34 cellular contexts compared by ENCODE assay signal in genomic region chr1:185353124-185353523, GRCh38.
"Had no signal": no experiment of that assay in that cellular context is flagged by ENCODE, and none has a peak within 500 bp of the region (broad histone marks: within the 10 kb centered on the region; RNA-seq: fewer than 3 reads in every experiment).

No MANE protein-coding gene starts in this region.

- H3K27ac ChIP-seq: adrenal gland, body of pancreas, cardiac muscle cell, esophagus muscularis mucosa, foreskin keratinocyte, heart left ventricle, left ventricle myocardium inferior, right lobe of liver, skin epidermis, thoracic aorta, uterus had no signal

- H3K27me3 Mint-ChIP-seq: activated CD4-positive, alpha-beta T cell treated with anti-CD3 and anti-CD28 coated beads for 36 hours; activated naive CD8-positive, alpha-beta T cell treated with anti-CD3 and anti-CD28 coated beads for 36 hours; naive B cell; stimulated activated naive CD8-positive, alpha-beta T cell treated with anti-CD3 and anti-CD28 coated beads, Interleukin-15, Interleukin-2, amounts not matched to agents 100 ng/mL and 50 ng/mL, for 24 hours; type B pancreatic cell had no signal

- H3K9me3 ChIP-seq: adrenal gland, body of pancreas, esophagus muscularis mucosa, heart left ventricle, left ventricle myocardium inferior, mucosa of descending colon, right lobe of liver, thoracic aorta, uterus had no signal

- ATAC-seq: activated CD4-positive, alpha-beta T cell treated with anti-CD3 and anti-CD28 coated beads for 36 hours; body of pancreas; foreskin keratinocyte; heart left ventricle; mucosa of descending colon; right lobe of liver; stimulated activated effector memory CD8-positive, alpha-beta T cell treated with anti-CD3 and anti-CD28 coated beads, Interleukin-12 subunit alpha, Interleukin-12 subunit beta, amount 100 ng/mL, for 72 hours had no signal

- H3K27ac Mint-ChIP-seq: activated CD4-positive, alpha-beta T cell treated with anti-CD3 and anti-CD28 coated beads for 36 hours; activated naive CD4-positive, alpha-beta T cell treated with anti-CD3 and anti-CD28 coated beads for 36 hours; activated naive CD8-positive, alpha-beta T cell treated with anti-CD3 and anti-CD28 coated beads for 36 hours; activated T-helper 1 cell treated with anti-CD3 and anti-CD28 coated beads, Interleukin-12 subunit alpha, Interleukin-12 subunit beta, Interleukin-2, Interleukin-4 antibody, amounts not matched to agents 30 ng/mL and 10 ng/mL and 1 ng/mL, durations not matched to agents 14 hours and 24 hours and 36 hours; stimulated activated effector memory CD8-positive, alpha-beta T cell treated with anti-CD3 and anti-CD28 coated beads, Interleukin-12 subunit alpha, Interleukin-12 subunit beta, amount 100 ng/mL, for 72 hours; stimulated activated naive CD8-positive, alpha-beta T cell treated with anti-CD3 and anti-CD28 coated beads, Interleukin-15, Interleukin-2, amounts not matched to agents 100 ng/mL and 50 ng/mL, for 24 hours; type B pancreatic cell had no signal

- H3K36me3 Mint-ChIP-seq: naive B cell; stimulated activated effector memory CD8-positive, alpha-beta T cell treated with anti-CD3 and anti-CD28 coated beads, Interleukin-12 subunit alpha, Interleukin-12 subunit beta, amount 100 ng/mL, for 72 hours; type B pancreatic cell had no signal

- H3K4me1 ChIP-seq: heart left ventricle, left ventricle myocardium inferior, uterus had no signal

- H3K36me3 ChIP-seq: adrenal gland, cardiac muscle cell, esophagus muscularis mucosa, heart left ventricle, left ventricle myocardium inferior, right lobe of liver, thoracic aorta, uterus had no signal

- H3K4me3 ChIP-seq: adrenal gland, body of pancreas, cardiac muscle cell, esophagus muscularis mucosa, heart left ventricle, left ventricle myocardium inferior, lung, mucosa of descending colon, right lobe of liver, skin epidermis, thoracic aorta, uterus had no signal

- H3K27me3 ChIP-seq: adrenal gland, body of pancreas, cardiac muscle cell, esophagus muscularis mucosa, foreskin keratinocyte, heart left ventricle, right lobe of liver, uterus had no signal

- H3K4me1 Mint-ChIP-seq: stimulated activated effector memory CD8-positive, alpha-beta T cell treated with anti-CD3 and anti-CD28 coated beads, Interleukin-12 subunit alpha, Interleukin-12 subunit beta, amount 100 ng/mL, for 72 hours had no signal

- H3K9me3 Mint-ChIP-seq: activated naive CD4-positive, alpha-beta T cell treated with anti-CD3 and anti-CD28 coated beads for 36 hours; activated naive CD8-positive, alpha-beta T cell treated with anti-CD3 and anti-CD28 coated beads for 36 hours; activated T-helper 1 cell treated with anti-CD3 and anti-CD28 coated beads, Interleukin-12 subunit alpha, Interleukin-12 subunit beta, Interleukin-2, Interleukin-4 antibody, amounts not matched to agents 30 ng/mL and 10 ng/mL and 1 ng/mL, durations not matched to agents 14 hours and 24 hours and 36 hours; neural crest cell; stimulated activated effector memory CD8-positive, alpha-beta T cell treated with anti-CD3 and anti-CD28 coated beads, Interleukin-12 subunit alpha, Interleukin-12 subunit beta, amount 100 ng/mL, for 72 hours; stimulated activated naive CD8-positive, alpha-beta T cell treated with anti-CD3 and anti-CD28 coated beads, Interleukin-15, Interleukin-2, amounts not matched to agents 100 ng/mL and 50 ng/mL, for 24 hours; type B pancreatic cell had no signal

- H3K4me3 Mint-ChIP-seq: activated CD4-positive, alpha-beta T cell treated with anti-CD3 and anti-CD28 coated beads for 36 hours; activated naive CD4-positive, alpha-beta T cell treated with anti-CD3 and anti-CD28 coated beads for 36 hours; activated naive CD8-positive, alpha-beta T cell treated with anti-CD3 and anti-CD28 coated beads for 36 hours; activated T-helper 1 cell treated with anti-CD3 and anti-CD28 coated beads, Interleukin-12 subunit alpha, Interleukin-12 subunit beta, Interleukin-2, Interleukin-4 antibody, amounts not matched to agents 30 ng/mL and 10 ng/mL and 1 ng/mL, durations not matched to agents 14 hours and 24 hours and 36 hours; naive B cell; neural crest cell; stimulated activated effector memory CD8-positive, alpha-beta T cell treated with anti-CD3 and anti-CD28 coated beads, Interleukin-12 subunit alpha, Interleukin-12 subunit beta, amount 100 ng/mL, for 72 hours; stimulated activated naive CD8-positive, alpha-beta T cell treated with anti-CD3 and anti-CD28 coated beads, Interleukin-15, Interleukin-2, amounts not matched to agents 100 ng/mL and 50 ng/mL, for 24 hours; type B pancreatic cell had no signal

- DNase-seq: activated CD4-positive, alpha-beta T cell treated with anti-CD3 and anti-CD28 coated beads for 36 hours; activated CD4-positive, alpha-beta T cell treated with anti-CD3 and anti-CD28 coated beads, Interleukin-2, amount 50 U/mL, for 48 hours; activated CD4-positive, CD25-positive, alpha-beta regulatory T cell; activated CD8-positive, alpha-beta memory T cell treated with anti-CD3 and anti-CD28 coated beads for 24 hours; activated effector memory CD4-positive, alpha-beta T cell treated with anti-CD3 and anti-CD28 coated beads, Interleukin-2, amount 50 U/mL, for 16 hours; activated naive CD4-positive, alpha-beta T cell treated with anti-CD3 and anti-CD28 coated beads for 36 hours; activated naive CD8-positive, alpha-beta T cell treated with anti-CD3 and anti-CD28 coated beads for 36 hours; adrenal gland; aorta; body of pancreas; cerebellar nuclear complex; cortex of kidney; foreskin keratinocyte; heart left ventricle; kidney glomerular epithelial cell; left ventricle myocardium inferior; mesendoderm; mucosa of descending colon; naive B cell; nucleus accumbens; right lobe of liver; stimulated activated CD4-positive, alpha-beta T cell treated with anti-CD3 and anti-CD28 coated beads, Interleukin-12 subunit alpha, Interleukin-12 subunit beta, amount 100 ng/mL, for 4 hours; stimulated activated CD4-positive, alpha-beta T cell treated with anti-CD3 and anti-CD28 coated beads, Interleukin-4, amount 100 ng/mL, for 1 hour; uterus had no signal
